ENCODE assay signal across 8 cellular contexts in genomic region chr11:120336641-120337132, GRCh38. TPM values are rescaled to one million over a fixed set of nuclear protein-coding genes. Genes with fewer than 3 reads are reported as not detected.
A peak's percentile ranks its signal among the peaks of the same experiment; 100 is the strongest.
DNase-seq lines count a peak whose midpoint lies in the region; ATAC-seq and TF ChIP-seq lines count a peak whose summit lies in the region.

No MANE protein-coding gene starts in this region.

- H3K4me3 ChIP-seq in SK-N-MC (peak overlapping the region; percentile 90), left lung (peak overlapping the region; percentile 68 to 79)

- peak overlapping the region; percentile 47 for H3K27ac ChIP-seq in SK-N-MC
- H3K27ac ChIP-seq in left lung: peak overlapping the region; percentile 91 to 97

- no peak for TF ChIP-seq CTCF in left lung (IDR thresholded peaks at IDR 0.05)

- intact Hi-C loops in left lung (cut with DNase I): loop anchor here in 1 of 2 donors (10.0 kb wide), 3 partner anchors 78 to 348 kb away; no protein-coding TSS in a partner anchor

- peak; percentile 9 for DNase-seq in NK-92 treated with Interleukin-12 subunit alpha and Interleukin-12 subunit beta, amount 100 ng/mL, for 24 hours (lab: John Stamatoyannopoulos, UW)
- no peak for DNase-seq in NK-92 (lab: John Stamatoyannopoulos, UW; ENCODE audit: unreplicated experiment)
- DNase-seq in SK-N-MC (ENCODE audit: low read depth, low spot score): no peak
- peak; percentile 9 for DNase-seq in central memory CD4-positive, alpha-beta T cell
- peak; percentile 53 to 87 for DNase-seq in left lung
- peak; percentile 58 for DNase-seq in stimulated activated CD8-positive, alpha-beta memory T cell treated with anti-CD3 and anti-CD28 coated beads, Interleukin-4, amount 100 ng/mL, for 48 hours
- no peak for DNase-seq in NCI-H1694 (lab: John Stamatoyannopoulos, UW)

- H3K9me3 ChIP-seq in SK-N-MC (ENCODE audit: low read depth, low read length) (no peaks in the 10 kb centered on the region), left lung (no peaks in the 10 kb centered on the region)

- peaks cover 0 to 87% of the 10 kb centered on the region in 2 donors for H3K27me3 ChIP-seq in left lung

- peak overlapping the region; percentile 78 for H3K9ac ChIP-seq in SK-N-MC (ENCODE audit: insufficient read length)

- H3K4me1 ChIP-seq in left lung: peaks cover 15 to 42% of the 10 kb centered on the region in 2 donors

- peak; percentile 35 for ATAC-seq in HG02981 (IDR thresholded peaks at IDR 0.05; ENCODE audit: unreplicated experiment)
- ATAC-seq in left lung: peak; percentile 40

- H3K36me3 ChIP-seq in SK-N-MC (ENCODE audit: insufficient read depth, low read length) (no peaks in the 10 kb centered on the region), left lung (no peaks in the 10 kb centered on the region)

RNA-seq across cellular contexts. Expression of gene ARHGEF12, which starts 0.5 kb away (rescaled TPM):
- total RNA-seq in left lung: 100 to 1,000 TPM; 101 to 109 TPM

RNA-seq across cellular contexts. Expression of gene TLCD5, which starts 11.6 kb away (rescaled TPM):
- total RNA-seq in left lung: 1 to 10 TPM; 5.2 to 6.9 TPM

Comparison
In these comparisons a context has a peak if more than half of its experiments do, and no peak if none do; other contexts are left out.
1. DNase-seq: peak in NK-92 treated with Interleukin-12 subunit alpha and Interleukin-12 subunit beta, amount 100 ng/mL, for 24 hours (single experiment), central memory CD4-positive, alpha-beta T cell (single experiment), left lung (2 of 2) and stimulated activated CD8-positive, alpha-beta memory T cell treated with anti-CD3 and anti-CD28 coated beads, Interleukin-4, amount 100 ng/mL, for 48 hours (single experiment); none in NK-92 (single experiment), SK-N-MC (single experiment) and NCI-H1694 (single experiment).